18 cellular contexts compared by ENCODE assay signal in genomic region chr10:94016727-94017714, GRCh38. TPM values are rescaled to one million over a fixed set of nuclear protein-coding genes. Genes with fewer than 3 reads are reported as not detected.
DNase-seq lines count a peak whose midpoint lies in the region; ATAC-seq, FAIRE-seq and TF ChIP-seq lines count a peak whose summit lies in the region.
"Had no signal": no experiment of that assay in that cellular context is flagged by ENCODE, and none has a peak within 500 bp of the region (broad histone marks: within the 10 kb centered on the region; RNA-seq: fewer than 3 reads in every experiment).

No MANE protein-coding gene starts in this region.

- intact Hi-C loops in right cardiac atrium (cut with DNase I): loop anchor here in 1 of 4 donors (10.0 kb wide), 1 partner anchor 118 kb away; no protein-coding TSS in a partner anchor
- intact Hi-C loops in cardiac septum (cut with DNase I): no loop called here

- no peaks in the 10 kb centered on the region for H3K27me3 ChIP-seq in right cardiac atrium (ENCODE audit: control insufficient read depth, insufficient read depth)
- H3K27me3 ChIP-seq: gastroesophageal sphincter, Peyer's patch, SJCRH30 had no signal

- DNase-seq in right cardiac atrium (peak in 2 of 3 donors; percentile 31 to 71), cardiac septum (ENCODE audit: low spot score) (no peak), astrocyte of the spinal cord (ENCODE audit: low read depth, low spot score) (peak; percentile 59), HCEC 1CT (no peak), ACHN (no peak), dermis blood vessel endothelial cell (no peak)
- DNase-seq: activated CD8-positive, alpha-beta memory T cell treated with anti-CD3 and anti-CD28 coated beads, Interleukin-2, amount 50 U/mL, for 4 hours; activated effector memory CD4-positive, alpha-beta T cell treated with Interleukin-2 at 50 U/mL for 16 hours; erythroblast; GF-D8; NCI-H748 treated with DMSO at 0.1 percent for 48 hours; Peyer's patch; stimulated activated CD4-positive, alpha-beta T cell treated with anti-CD3 and anti-CD28 coated beads, Interleukin-12 subunit alpha, Interleukin-12 subunit beta, amount 100 ng/mL, for 4 hours had no signal

- in situ Hi-C loops in astrocyte of the spinal cord (cut with HindIII; ENCODE audit: low sequenced_read_pairs) (no loop called here), ACHN (cut with HindIII; ENCODE audit: low pct_ligation_motif_present, low pct_unique_long_range_greater_than_20kb, low sequenced_read_pairs) (no loop called here)

- peaks cover 8% of the 10 kb centered on the region for H3K4me1 ChIP-seq in right cardiac atrium (ENCODE audit: control insufficient read depth, insufficient read depth, low read length)
- H3K4me1 ChIP-seq: gastroesophageal sphincter, Peyer's patch, SJCRH30 had no signal

- no peaks in the 10 kb centered on the region for H3K9me3 ChIP-seq in right cardiac atrium (ENCODE audit: control insufficient read depth, low read length)
- H3K9me3 ChIP-seq: gastroesophageal sphincter, Peyer's patch, SJCRH30 had no signal

- H3K27ac ChIP-seq in right cardiac atrium (ENCODE audit: low read length): peak overlapping the region; percentile 62
- H3K27ac ChIP-seq: gastroesophageal sphincter, Peyer's patch, SJCRH30 had no signal

- WGBS in right cardiac atrium: 57% methylated on average over 3 of the region's 3 CpGs

- peak in 1 of 2 donors; percentile 35 for ATAC-seq in right cardiac atrium
- no peak for ATAC-seq in GM19467 (IDR thresholded peaks at IDR 0.05; ENCODE audit: unreplicated experiment)
- ATAC-seq: gastroesophageal sphincter had no signal

- FAIRE-seq in islet of Langerhans (lab: Jason Lieb, UNC): peak; percentile 41
- FAIRE-seq: urothelium cell line had no signal

- TF ChIP-seq CTCF in astrocyte of the spinal cord (IDR thresholded peaks at IDR 0.05; ENCODE audit: low read depth, low read length): no peak

- H3K4me3 ChIP-seq in right cardiac atrium (ENCODE audit: low read length): no peak overlapping the region
- H3K4me3 ChIP-seq in astrocyte of the spinal cord (ENCODE audit: low read depth, low read length): no peak overlapping the region
- H3K4me3 ChIP-seq: gastroesophageal sphincter, Peyer's patch, SJCRH30 had no signal

RNA-seq across cellular contexts. Expression of gene PLCE1, which starts 23.3 kb away (rescaled TPM):
- total RNA-seq in right cardiac atrium: 10 to 100 TPM; 12.4 to 23.4 (median 21.0) TPM
- polyA plus RNA-seq in right cardiac atrium: 6.0 TPM
- 51.5 TPM for total RNA-seq in cardiac septum
- total RNA-seq in dermis blood vessel endothelial cell: 2.7 and 3.6 TPM in 2 replicates

Comparison
In these comparisons a context has a peak if more than half of its experiments do, and no peak if none do; other contexts are left out.
1. DNase-seq: peak in right cardiac atrium (2 of 3) and astrocyte of the spinal cord (single experiment); none in cardiac septum (single experiment), HCEC 1CT (single experiment), ACHN (single experiment) and dermis blood vessel endothelial cell (single experiment).